8 cellular contexts compared by ENCODE assay signal in genomic region chr3:119240582-119241434, GRCh38. TPM values are rescaled to one million over a fixed set of nuclear protein-coding genes. Genes with fewer than 3 reads are reported as not detected.
DNase-seq lines count a peak whose midpoint lies in the region; ATAC-seq and TF ChIP-seq lines count a peak whose summit lies in the region.

Gene B4GALT4 (minus strand): TSS chr3:119240878. CDS start chr3:119230099, 10,779 bp downstream.

- peak within 1 kb of the TSS; percentile 94 for H3K27ac Mint-ChIP-seq in progenitor cell of endocrine pancreas

- no peaks in the 10 kb centered on the region for H3K9me3 ChIP-seq in left ventricle myocardium inferior (replicated peaks)

- peak within 1 kb of the TSS; percentile 94 for H3K27ac ChIP-seq in left ventricle myocardium inferior (replicated peaks)

- intact Hi-C loops in left ventricle myocardium inferior (cut with micrococcal nuclease), result no loop called here

- peak within 1 kb of the TSS; percentile 84 for H3K4me3 ChIP-seq in left ventricle myocardium inferior

- peaks cover 27% of the 10 kb centered on the region for H3K4me1 Mint-ChIP-seq in progenitor cell of endocrine pancreas (ENCODE audit: low read depth)

- DNase-seq in NCI-H146 (lab: John Stamatoyannopoulos, UW), result peak; percentile 94
- peak; percentile 48 to 80 (median 50) for DNase-seq in T-helper 1 cell
- DNase-seq in amniotic stem cell (lab: John Stamatoyannopoulos, UW), result peak; percentile 61
- DNase-seq in left ventricle myocardium inferior, result peak; percentile 90
- DNase-seq in progenitor cell of endocrine pancreas (ENCODE audit: low spot score, unreplicated experiment), result peak; percentile 75
- DNase-seq in ureter (ENCODE audit: low spot score), result peak; percentile 91

- peaks cover 42% of the 10 kb centered on the region for H3K4me1 ChIP-seq in left ventricle myocardium inferior

- peaks cover 7% of the 10 kb centered on the region for H3K36me3 Mint-ChIP-seq in progenitor cell of endocrine pancreas (ENCODE audit: insufficient read depth)

- peak; percentile 87 for ATAC-seq in HG02840 (IDR thresholded peaks at IDR 0.05; ENCODE audit: low FRiP score, unreplicated experiment)

- TF ChIP-seq CTCF in left ventricle myocardium inferior (IDR thresholded peaks at IDR 0.05; ENCODE audit: borderline replicate concordance) (no peak), progenitor cell of endocrine pancreas (IDR thresholded peaks at IDR 0.05; ENCODE audit: unreplicated experiment) (no peak)

- H3K4me3 Mint-ChIP-seq in progenitor cell of endocrine pancreas (ENCODE audit: low read depth), result peak within 1 kb of the TSS; percentile 90

- H3K36me3 ChIP-seq in left ventricle myocardium inferior, result peaks cover 10% of the 10 kb centered on the region

- H3K27me3 Mint-ChIP-seq in progenitor cell of endocrine pancreas, result no peaks in the 10 kb centered on the region

- H3K27me3 ChIP-seq in left ventricle myocardium inferior (ENCODE audit: low read depth), result no peaks in the 10 kb centered on the region

- peaks cover 3% of the 10 kb centered on the region for H3K9me3 Mint-ChIP-seq in progenitor cell of endocrine pancreas (ENCODE audit: low read depth)

- TF ChIP-seq POLR2A in GM15510 (IDR thresholded peaks at IDR 0.05; ENCODE audit: borderline replicate concordance, extremely low read depth, insufficient read length), result peak; percentile 90

RNA-seq across cellular contexts. Expression of gene B4GALT4, which starts in this region (rescaled TPM):
- total RNA-seq in left ventricle myocardium inferior (12.7 TPM), progenitor cell of endocrine pancreas (47.9 and 49.0 TPM in 2 replicates), ureter (55.4 TPM)

Comparison
In these comparisons a context has a peak if more than half of its experiments do, and no peak if none do; other contexts are left out.
1. Peak in every context shown above with its lines: DNase-seq, ATAC-seq, H3K4me3 ChIP-seq and H3K27ac ChIP-seq.